Comparison of ENCODE assay signal across 26 cellular contexts in genomic region chrX:17669458-17669857, GRCh38.
DNase-seq lines count a peak whose midpoint lies in the region; ATAC-seq and TF ChIP-seq lines count a peak whose summit lies in the region.
"Had no signal": no experiment of that assay in that cellular context is flagged by ENCODE, and none has a peak within 500 bp of the region (broad histone marks: within the 10 kb centered on the region; RNA-seq: fewer than 3 reads in every experiment).

No MANE protein-coding gene starts in this region.

- H3K4me1 ChIP-seq in endodermal cell (ENCODE audit: control insufficient read depth, insufficient read depth, low read length), result no peaks in the 10 kb centered on the region
- H3K4me1 ChIP-seq: BE2C, foreskin keratinocyte, HAP-1, upper lobe of left lung had no signal

- TF ChIP-seq CTCF in endodermal cell (conservative IDR thresholded peaks at IDR 0.05) (peak; percentile 67), osteocyte (IDR thresholded peaks at IDR 0.05) (no peak)

- H3K9ac ChIP-seq in endodermal cell (ENCODE audit: extremely low read depth, low read length, poor library complexity, severe bottlenecking), result no peak overlapping the region

- H3K27me3 Mint-ChIP-seq in activated naive CD4-positive, alpha-beta T cell treated with anti-CD3 and anti-CD28 coated beads for 36 hours (ENCODE audit: low read depth), result no peaks in the 10 kb centered on the region
- no peaks in the 10 kb centered on the region for H3K27me3 Mint-ChIP-seq in activated CD4-positive, alpha-beta memory T cell treated with anti-CD3 and anti-CD28 coated beads for 36 hours
- H3K27me3 Mint-ChIP-seq in endodermal cell (ENCODE audit: insufficient read depth), result peaks cover 6% of the 10 kb centered on the region
- H3K27me3 Mint-ChIP-seq in osteocyte (ENCODE audit: unreplicated experiment), result no peaks in the 10 kb centered on the region
- H3K27me3 Mint-ChIP-seq: activated CD4-positive, alpha-beta T cell treated with anti-CD3 and anti-CD28 coated beads for 36 hours; dendritic cell treated with granulocyte-macrophage colony-stimulating factor and Interleukin-4, amounts not matched to agents 40 ng/mL and 50 ng/mL, for 4 days had no signal

- H3K9me3 ChIP-seq in endodermal cell (ENCODE audit: control insufficient read depth, low read length), result no peaks in the 10 kb centered on the region
- H3K9me3 ChIP-seq: BE2C, esophagus squamous epithelium, HAP-1, upper lobe of left lung had no signal

- no peak for DNase-seq in activated naive CD4-positive, alpha-beta T cell treated with anti-CD3 and anti-CD28 coated beads for 36 hours
- DNase-seq in activated naive CD4-positive, alpha-beta T cell (lab: John Stamatoyannopoulos, UW), result no peak
- DNase-seq in activated CD4-positive, alpha-beta memory T cell treated with anti-CD3 and anti-CD28 coated beads for 36 hours, result no peak
- DNase-seq in endodermal cell, result no peak
- no peak for DNase-seq in substantia nigra (lab: John Stamatoyannopoulos, UW)
- DNase-seq in osteocyte (ENCODE audit: extremely low spot score, unreplicated experiment), result no peak
- DNase-seq: activated CD4-positive, alpha-beta T cell treated with anti-CD3 and anti-CD28 coated beads for 36 hours; BE2C; CD8-positive, alpha-beta memory T cell; central memory CD4-positive, alpha-beta T cell; esophagus squamous epithelium; foreskin keratinocyte; KG1; left colon; NCI-H1105 treated with DMSO at 0.1 percent for 48 hours; NCI-H187 treated with DMSO at 0.1 percent for 48 hours; NCI-H524 treated with DMSO at 0.1 percent for 48 hours; NK-92 treated with Interleukin-12 subunit alpha and Interleukin-12 subunit beta, amount 100 ng/mL, for 24 hours; upper lobe of left lung had no signal

- peaks cover 6% of the 10 kb centered on the region for H3K36me3 Mint-ChIP-seq in activated naive CD4-positive, alpha-beta T cell treated with anti-CD3 and anti-CD28 coated beads for 36 hours (ENCODE audit: low read depth)
- no peaks in the 10 kb centered on the region for H3K36me3 Mint-ChIP-seq in activated CD4-positive, alpha-beta memory T cell treated with anti-CD3 and anti-CD28 coated beads for 36 hours
- H3K36me3 Mint-ChIP-seq in endodermal cell (ENCODE audit: low read depth) (no peaks in the 10 kb centered on the region), osteocyte (ENCODE audit: unreplicated experiment) (no peaks in the 10 kb centered on the region)
- H3K36me3 Mint-ChIP-seq: CD8-positive, alpha-beta memory T cell; natural killer cell treated with Interleukin-12 subunit alpha and Interleukin-12 subunit beta and Interleukin-15 and Interleukin-18, amount 100 ng/mL, for 72 hours; stimulated activated effector memory CD8-positive, alpha-beta T cell treated with anti-CD3 and anti-CD28 coated beads, Interleukin-12 subunit alpha, Interleukin-12 subunit beta, amount 100 ng/mL, for 72 hours had no signal

- POLR2A ChIA-PET in activated CD4-positive, alpha-beta memory T cell treated with anti-CD3 and anti-CD28 coated beads for 36 hours (lab: Charles Lee), result no interaction called here

- peak overlapping the region; percentile 87 for H3K27ac Mint-ChIP-seq in activated naive CD4-positive, alpha-beta T cell treated with anti-CD3 and anti-CD28 coated beads for 36 hours
- H3K27ac Mint-ChIP-seq in activated CD4-positive, alpha-beta memory T cell treated with anti-CD3 and anti-CD28 coated beads for 36 hours, result peak overlapping the region; percentile 80
- H3K27ac Mint-ChIP-seq in endodermal cell (no peak overlapping the region), osteocyte (ENCODE audit: unreplicated experiment) (no peak overlapping the region)
- H3K27ac Mint-ChIP-seq: dendritic cell treated with granulocyte-macrophage colony-stimulating factor and Interleukin-4, amounts not matched to agents 40 ng/mL and 50 ng/mL, for 4 days; natural killer cell treated with Interleukin-12 subunit alpha and Interleukin-12 subunit beta and Interleukin-15 and Interleukin-18, amount 100 ng/mL, for 72 hours; stimulated activated effector memory CD8-positive, alpha-beta T cell treated with anti-CD3 and anti-CD28 coated beads, Interleukin-12 subunit alpha, Interleukin-12 subunit beta, amount 100 ng/mL, for 72 hours had no signal

- H3K4me3 ChIP-seq in endodermal cell (ENCODE audit: low read length), result no peak overlapping the region
- H3K4me3 ChIP-seq: esophagus squamous epithelium, HAP-1, upper lobe of left lung had no signal

- no peaks in the 10 kb centered on the region for H3K36me3 ChIP-seq in endodermal cell (ENCODE audit: control insufficient read depth, insufficient read depth, low read length)
- H3K36me3 ChIP-seq: BE2C, esophagus squamous epithelium, HAP-1, upper lobe of left lung had no signal

- CTCF ChIA-PET in activated naive CD4-positive, alpha-beta T cell treated with anti-CD3 and anti-CD28 coated beads for 36 hours (lab: Charles Lee), result interaction anchor here (0.8 kb wide), 1 partner anchor 13 kb away, joined by 3 read pairs; no protein-coding TSS in a partner anchor
- CTCF ChIA-PET in activated CD4-positive, alpha-beta memory T cell treated with anti-CD3 and anti-CD28 coated beads for 36 hours (lab: Charles Lee), result no interaction called here

- H3K4me3 Mint-ChIP-seq in activated naive CD4-positive, alpha-beta T cell treated with anti-CD3 and anti-CD28 coated beads for 36 hours, result no peak overlapping the region
- no peak overlapping the region for H3K4me3 Mint-ChIP-seq in activated CD4-positive, alpha-beta memory T cell treated with anti-CD3 and anti-CD28 coated beads for 36 hours
- H3K4me3 Mint-ChIP-seq in endodermal cell (no peak overlapping the region), osteocyte (ENCODE audit: unreplicated experiment) (no peak overlapping the region)
- H3K4me3 Mint-ChIP-seq: activated CD4-positive, alpha-beta T cell treated with anti-CD3 and anti-CD28 coated beads for 36 hours; dendritic cell treated with granulocyte-macrophage colony-stimulating factor and Interleukin-4, amounts not matched to agents 40 ng/mL and 50 ng/mL, for 4 days; natural killer cell treated with Interleukin-12 subunit alpha and Interleukin-12 subunit beta and Interleukin-15 and Interleukin-18, amount 100 ng/mL, for 72 hours; stimulated activated effector memory CD8-positive, alpha-beta T cell treated with anti-CD3 and anti-CD28 coated beads, Interleukin-12 subunit alpha, Interleukin-12 subunit beta, amount 100 ng/mL, for 72 hours had no signal

- peaks cover 24% of the 10 kb centered on the region for H3K4me1 Mint-ChIP-seq in activated naive CD4-positive, alpha-beta T cell treated with anti-CD3 and anti-CD28 coated beads for 36 hours (ENCODE audit: low read depth)
- H3K4me1 Mint-ChIP-seq in activated CD4-positive, alpha-beta memory T cell treated with anti-CD3 and anti-CD28 coated beads for 36 hours (ENCODE audit: low read depth), result peaks cover 16% of the 10 kb centered on the region
- H3K4me1 Mint-ChIP-seq in endodermal cell (no peaks in the 10 kb centered on the region), osteocyte (ENCODE audit: unreplicated experiment) (no peaks in the 10 kb centered on the region)
- H3K4me1 Mint-ChIP-seq: CD8-positive, alpha-beta memory T cell; stimulated activated effector memory CD8-positive, alpha-beta T cell treated with anti-CD3 and anti-CD28 coated beads, Interleukin-12 subunit alpha, Interleukin-12 subunit beta, amount 100 ng/mL, for 72 hours had no signal

- H3K27ac ChIP-seq in endodermal cell (ENCODE audit: low read depth, low read length) (no peak overlapping the region), substantia nigra (ENCODE audit: low read depth, low read length, poor library complexity, severe bottlenecking) (peak overlapping the region; percentile 49)
- H3K27ac ChIP-seq: esophagus squamous epithelium, foreskin keratinocyte, upper lobe of left lung had no signal

- no peaks in the 10 kb centered on the region for H3K9me3 Mint-ChIP-seq in activated naive CD4-positive, alpha-beta T cell treated with anti-CD3 and anti-CD28 coated beads for 36 hours
- no peaks in the 10 kb centered on the region for H3K9me3 Mint-ChIP-seq in activated CD4-positive, alpha-beta memory T cell treated with anti-CD3 and anti-CD28 coated beads for 36 hours
- H3K9me3 Mint-ChIP-seq in endodermal cell, result no peaks in the 10 kb centered on the region
- no peaks in the 10 kb centered on the region for H3K9me3 Mint-ChIP-seq in osteocyte (ENCODE audit: unreplicated experiment)
- H3K9me3 Mint-ChIP-seq: CD8-positive, alpha-beta memory T cell; dendritic cell treated with granulocyte-macrophage colony-stimulating factor and Interleukin-4, amounts not matched to agents 40 ng/mL and 50 ng/mL, for 4 days had no signal

- WGBS in endodermal cell (ENCODE audit: insufficient coverage in 1 of 2, insufficient read length in 1 of 2), 2 experiments, result 50 to 64% methylated on average over 2 of the region's 2 CpGs

- intact Hi-C loops in activated naive CD4-positive, alpha-beta T cell treated with anti-CD3 and anti-CD28 coated beads for 36 hours (cut with micrococcal nuclease), result loop anchor here (1.0 to 5.0 kb wide), 2 partner anchors 15 to 132 kb away; no protein-coding TSS in a partner anchor
- intact Hi-C loops in activated CD4-positive, alpha-beta memory T cell treated with anti-CD3 and anti-CD28 coated beads for 36 hours (cut with micrococcal nuclease), result loop anchor here (1.0 to 5.0 kb wide), 3 partner anchors 15 to 68 kb away; partner anchors contain the start of gene SCML1

- ATAC-seq in GM21825 (IDR thresholded peaks at IDR 0.05; ENCODE audit: unreplicated experiment) (no peak), GM21717 (IDR thresholded peaks at IDR 0.05; ENCODE audit: unreplicated experiment) (no peak)
- ATAC-seq: foreskin keratinocyte; left colon; natural killer cell treated with Interleukin-12 subunit alpha and Interleukin-12 subunit beta and Interleukin-15 and Interleukin-18, amount 100 ng/mL, for 72 hours; SK-N-SH treated with all-trans-retinoic acid at 6 μM for 48 hours had no signal

- H3K27me3 ChIP-seq in endodermal cell (ENCODE audit: control insufficient read depth, insufficient read depth, low read length, poor library complexity, severe bottlenecking), result no peaks in the 10 kb centered on the region
- H3K27me3 ChIP-seq: BE2C, esophagus squamous epithelium, foreskin keratinocyte, upper lobe of left lung had no signal

Comparison
In these comparisons a context has a peak if more than half of its experiments do, and no peak if none do; other contexts are left out.
1. H3K27ac Mint-ChIP-seq: peak in activated naive CD4-positive, alpha-beta T cell treated with anti-CD3 and anti-CD28 coated beads for 36 hours (single experiment) and activated CD4-positive, alpha-beta memory T cell treated with anti-CD3 and anti-CD28 coated beads for 36 hours (single experiment); none in endodermal cell (single experiment) and osteocyte (single experiment).